Comparison of ENCODE assay signal across 21 cellular contexts in genomic region chr11:76186776-76187279, GRCh38. TPM values are rescaled to one million over a fixed set of nuclear protein-coding genes. Genes with fewer than 3 reads are reported as not detected.
A peak's percentile ranks its signal among the peaks of the same experiment; 100 is the strongest.
DNase-seq lines count a peak whose midpoint lies in the region; ATAC-seq and TF ChIP-seq lines count a peak whose summit lies in the region.
"Had no signal": no experiment of that assay in that cellular context is flagged by ENCODE, and none has a peak within 500 bp of the region (broad histone marks: within the 10 kb centered on the region; RNA-seq: fewer than 3 reads in every experiment).

No MANE protein-coding gene starts in this region.

- H3K4me3 ChIP-seq in H7 (ENCODE audit: insufficient read depth, low read depth, low read length) (no peak overlapping the region), left lung (no peak overlapping the region), gastrocnemius medialis (peak overlapping the region; percentile 15 to 36 (median 25))
- H3K4me3 ChIP-seq: gastroesophageal sphincter, transverse colon had no signal

- H3K36me3 ChIP-seq in H7 (replicated peaks; ENCODE audit: control insufficient read depth, insufficient read depth, low read length): no peaks in the 10 kb centered on the region
- H3K36me3 ChIP-seq in left lung: no peaks in the 10 kb centered on the region
- peaks cover 0 to 11% of the 10 kb centered on the region in 2 donors for H3K36me3 ChIP-seq in gastrocnemius medialis
- H3K36me3 ChIP-seq: transverse colon had no signal

- no peak overlapping the region for H3K27ac ChIP-seq in left lung
- H3K27ac ChIP-seq in gastrocnemius medialis: peak overlapping the region; percentile 86 to 90 (median 90)
- H3K27ac ChIP-seq: transverse colon had no signal

- no peak for TF ChIP-seq POLR2A in gastrocnemius medialis (IDR thresholded peaks at IDR 0.05)

- H3K4me1 ChIP-seq in left lung (peaks cover 16 to 18% of the 10 kb centered on the region in 2 donors), gastrocnemius medialis (peaks cover 19 to 29% of the 10 kb centered on the region in 2 donors)

- intact Hi-C loops in left lung (cut with DNase I): no loop called here
- intact Hi-C loops in gastrocnemius medialis (cut with DNase I; ENCODE audit: low total_unique reads): loop anchor here (2.0 kb wide), 2 partner anchors 20 to 48 kb away; partner anchors contain the start of gene WNT11

- TF ChIP-seq CTCF in left lung (IDR thresholded peaks at IDR 0.05) (no peak), gastrocnemius medialis (IDR thresholded peaks at IDR 0.05 in 4 of 5, conservative IDR thresholded peaks at IDR 0.05 in 1 of 5) (no peak)

- H3K27me3 ChIP-seq in H7 (ENCODE audit: control insufficient read depth, insufficient read depth, low read length): no peaks in the 10 kb centered on the region
- no peaks in the 10 kb centered on the region for H3K27me3 ChIP-seq in left lung
- H3K27me3 ChIP-seq in gastrocnemius medialis: no peaks in the 10 kb centered on the region
- H3K27me3 ChIP-seq: gastroesophageal sphincter, transverse colon had no signal

- DNase-seq in H7 (peak; percentile 61), RPMI7951 (ENCODE audit: low read depth) (peak; percentile 18), left lung (no peak), gastrocnemius medialis (peak; percentile 60 to 83)
- DNase-seq: activated naive CD4-positive, alpha-beta T cell treated with anti-CD3 and anti-CD28 coated beads, Interleukin-2, amount 50 U/mL, for 16 hours; CD4-positive, CD25-positive, alpha-beta regulatory T cell; DMS153; Kasumi-1; mammary epithelial cell; NCI-H1930; NCI-H2227 treated with DMSO at 0.1 percent for 48 hours; occipital lobe; stimulated activated naive CD8-positive, alpha-beta T cell treated with anti-CD3 and anti-CD28 coated beads, Interleukin-15, Interleukin-2, amounts not matched to agents 100 U/mL and 50 U/mL, for 24 hours; T-helper 9 cell; transverse colon had no signal

- peak; percentile 58 for ATAC-seq in left lung
- ATAC-seq in gastrocnemius medialis: peak; percentile 84 to 88
- ATAC-seq in GM19395 (IDR thresholded peaks at IDR 0.05; ENCODE audit: unreplicated experiment): no peak
- ATAC-seq in HG02642 (IDR thresholded peaks at IDR 0.05; ENCODE audit: poor library complexity, unreplicated experiment): no peak
- ATAC-seq in HG03342 (IDR thresholded peaks at IDR 0.05; ENCODE audit: unreplicated experiment): no peak
- ATAC-seq: stimulated activated naive CD8-positive, alpha-beta T cell treated with anti-CD3 and anti-CD28 coated beads, Interleukin-15, Interleukin-2, amounts not matched to agents 100 U/mL and 50 U/mL, for 24 hours had no signal

- H3K9me3 ChIP-seq in left lung (no peaks in the 10 kb centered on the region), gastrocnemius medialis (no peaks in the 10 kb centered on the region)
- H3K9me3 ChIP-seq: gastroesophageal sphincter, transverse colon had no signal

- in situ Hi-C loops in gastrocnemius medialis (cut with MboI; ENCODE audit: low sequenced_read_pairs in 4 of 4): no loop called here

RNA-seq across cellular contexts. Expression of gene WNT11, which starts 19.5 kb away (rescaled TPM):
- total RNA-seq in H7 (2014; rRNA removed; shearing (Covaris generic)): 1.0 and 1.2 TPM in 2 replicates
- total RNA-seq in RPMI7951 (2014; rRNA removed; shearing (Covaris generic)): 17.4 and 28.7 TPM in 2 replicates
- total RNA-seq in left lung: 1 to 10 TPM; 1.3 to 4.8 TPM
- total RNA-seq in gastrocnemius medialis: 1 to 10 TPM; 2.9 to 6.5 (median 4.0) TPM
- total RNA-seq: CD4-positive, CD25-positive, alpha-beta regulatory T cell; H4; renal cortical epithelial cell had no signal

Comparison
In these comparisons a context has a peak if more than half of its experiments do, and no peak if none do; other contexts are left out.
1. DNase-seq: peak in H7 (single experiment), RPMI7951 (single experiment) and gastrocnemius medialis (2 of 2); none in left lung (0 of 2).
2. H3K4me3 ChIP-seq: peak in gastrocnemius medialis (4 of 4); none in H7 (single experiment) and left lung (0 of 2).
3. ATAC-seq: peak in left lung (single experiment) and gastrocnemius medialis (2 of 2); none in GM19395 (single experiment), HG02642 (single experiment) and HG03342 (single experiment).
4. H3K27ac ChIP-seq: peak in gastrocnemius medialis (4 of 4); none in left lung (0 of 2).